Comparison of ENCODE assay signal across 19 cellular contexts in the genomic region with DNA sequence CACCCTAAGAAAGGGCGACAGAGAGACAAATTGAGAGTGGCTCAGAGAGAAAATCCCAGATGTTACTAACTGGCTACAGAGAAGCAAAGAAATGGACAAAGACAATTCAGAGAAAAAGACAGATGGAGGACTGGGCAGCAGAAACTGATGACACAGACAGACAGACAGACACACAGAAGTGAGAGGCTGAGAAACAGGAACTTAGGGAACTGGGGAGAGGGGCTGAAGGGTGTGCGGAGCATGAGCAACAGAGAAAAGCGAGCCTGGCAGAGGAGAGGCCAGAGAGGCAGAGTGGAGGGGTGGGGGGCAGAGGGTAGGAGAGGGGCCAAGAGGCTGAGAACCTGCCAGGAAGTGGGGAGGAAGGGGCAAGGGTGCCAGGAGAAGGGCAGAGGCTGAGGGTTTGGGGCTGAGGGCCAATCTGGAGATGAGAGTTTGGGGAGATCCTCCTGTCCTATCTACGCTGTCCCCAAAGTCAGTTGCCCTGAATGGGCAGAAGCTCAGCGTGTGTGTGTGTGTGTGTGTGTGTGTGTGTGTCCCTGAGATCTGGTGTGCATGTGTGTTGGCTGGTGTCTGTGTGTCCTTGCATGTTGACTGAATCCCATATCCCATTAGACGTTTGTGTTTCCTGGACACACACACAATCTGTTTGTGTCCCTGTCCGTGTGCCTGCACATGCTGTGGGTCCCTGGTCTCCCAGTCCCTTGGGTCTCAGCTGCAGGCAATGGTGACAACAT. TPM values are rescaled to one million over a fixed set of nuclear protein-coding genes. Genes with fewer than 3 reads are reported as not detected.
DNase-seq lines count a peak whose midpoint lies in the region; ATAC-seq lines count a peak whose summit lies in the region.
"Had no signal": no experiment of that assay in that cellular context is flagged by ENCODE, and none has a peak within 500 bp of the region (broad histone marks: within the 10 kb centered on the region; RNA-seq: fewer than 3 reads in every experiment).

No MANE protein-coding gene starts in this region.

- CTCF ChIA-PET in activated naive CD4-positive, alpha-beta T cell treated with anti-CD3 and anti-CD28 coated beads, Interleukin-2, amount 10 ng/mL, durations not matched to agents 7 days and 5 days (lab: Charles Lee) = interaction anchor here (0.6 to 1.0 kb wide), 7 partner anchors 9 to 99 kb away, joined by 3 to 4 read pairs (median 3); no protein-coding TSS in a partner anchor

- DNase-seq in activated naive CD4-positive, alpha-beta T cell treated with anti-CD3 and anti-CD28 coated beads, Interleukin-2, amount 10 ng/mL, durations not matched to agents 7 days and 5 days = no peak
- DNase-seq in activated naive CD4-positive, alpha-beta T cell treated with Interleukin-2 at 50 U/mL for 16 hours = no peak
- DNase-seq in T-helper 17 cell (no peak), NCI-H1417 treated with DMSO at 0.1 percent for 48 hours (lab: John Stamatoyannopoulos, UW) (no peak), globus pallidus (ENCODE audit: low spot score) (no peak), pons (ENCODE audit: low spot score) (no peak)
- no peak for DNase-seq in stimulated activated naive B cell treated with anti-CD40 and anti-IgM and Interleukin-4, amounts not matched to agents 10 μg/mL and 1 μg/mL and 100 μg/mL, for 72 hours
- DNase-seq: activated T-cell treated with anti-CD3 and anti-CD28 coated beads, Interleukin-2, amount 50 U/mL, for 48 hours; BE2C; dorsolateral prefrontal cortex; left ventricle myocardium superior; stimulated activated CD4-positive, alpha-beta T cell treated with anti-CD3 and anti-CD28 coated beads, Interleukin-1b, Interleukin-23, amount 100 ng/mL, for 48 hours; stimulated activated CD8-positive, alpha-beta memory T cell treated with anti-CD3 and anti-CD28 coated beads, Interleukin-4, amount 100 ng/mL, for 48 hours; upper lobe of right lung had no signal

- peak overlapping the region; percentile 34 for H3K27ac Mint-ChIP-seq in activated naive CD4-positive, alpha-beta T cell treated with anti-CD3 and anti-CD28 coated beads, Interleukin-2, amount 10 ng/mL, durations not matched to agents 7 days and 5 days
- H3K27ac Mint-ChIP-seq in IgD-negative memory B cell (peak overlapping the region; percentile 6 to 98 (median 12)), T-helper 17 cell (peak overlapping the region; percentile 95)
- H3K27ac Mint-ChIP-seq in stimulated activated naive B cell treated with anti-CD40 and anti-IgM and Interleukin-4, amounts not matched to agents 10 μg/mL and 1 μg/mL and 100 μg/mL, for 72 hours = peak overlapping the region; percentile 73
- H3K27ac Mint-ChIP-seq: brain had no signal

- no peaks in the 10 kb centered on the region for H3K9me3 Mint-ChIP-seq in activated naive CD4-positive, alpha-beta T cell treated with anti-CD3 and anti-CD28 coated beads, Interleukin-2, amount 10 ng/mL, durations not matched to agents 7 days and 5 days
- H3K9me3 Mint-ChIP-seq in IgD-negative memory B cell = no peaks in the 10 kb centered on the region
- H3K9me3 Mint-ChIP-seq in stimulated activated naive B cell treated with anti-CD40 and anti-IgM and Interleukin-4, amounts not matched to agents 10 μg/mL and 1 μg/mL and 100 μg/mL, for 72 hours = no peaks in the 10 kb centered on the region

- H3K9me3 ChIP-seq in T-helper 17 cell (ENCODE audit: control insufficient read depth, low read length, poor library complexity, severe bottlenecking) = no peaks in the 10 kb centered on the region
- H3K9me3 ChIP-seq: BE2C, right atrium auricular region, SJCRH30, upper lobe of right lung had no signal

- H3K36me3 Mint-ChIP-seq in activated naive CD4-positive, alpha-beta T cell treated with anti-CD3 and anti-CD28 coated beads, Interleukin-2, amount 10 ng/mL, durations not matched to agents 7 days and 5 days = no peaks in the 10 kb centered on the region
- H3K36me3 Mint-ChIP-seq in IgD-negative memory B cell = no peaks in the 10 kb centered on the region
- H3K36me3 Mint-ChIP-seq in T-helper 17 cell (ENCODE audit: low read depth) = peaks cover 4% of the 10 kb centered on the region
- no peaks in the 10 kb centered on the region for H3K36me3 Mint-ChIP-seq in stimulated activated naive B cell treated with anti-CD40 and anti-IgM and Interleukin-4, amounts not matched to agents 10 μg/mL and 1 μg/mL and 100 μg/mL, for 72 hours
- H3K36me3 Mint-ChIP-seq: brain had no signal

- peaks cover 85% of the 10 kb centered on the region for H3K27me3 Mint-ChIP-seq in activated naive CD4-positive, alpha-beta T cell treated with anti-CD3 and anti-CD28 coated beads, Interleukin-2, amount 10 ng/mL, durations not matched to agents 7 days and 5 days
- H3K27me3 Mint-ChIP-seq in IgD-negative memory B cell (peaks cover 16% of the 10 kb centered on the region), T-helper 17 cell (peaks cover 13% of the 10 kb centered on the region)
- peaks cover 5 to 7% of the 10 kb centered on the region in 2 donors for H3K27me3 Mint-ChIP-seq in stimulated activated naive B cell treated with anti-CD40 and anti-IgM and Interleukin-4, amounts not matched to agents 10 μg/mL and 1 μg/mL and 100 μg/mL, for 72 hours

- no peak for ATAC-seq in T-helper 17 cell
- ATAC-seq in stimulated activated naive B cell treated with anti-CD40 and anti-IgM and Interleukin-4, amounts not matched to agents 10 μg/mL and 1 μg/mL and 100 μg/mL, for 72 hours (replicated peaks) = peak; percentile 29

- H3K4me1 Mint-ChIP-seq in activated naive CD4-positive, alpha-beta T cell treated with anti-CD3 and anti-CD28 coated beads, Interleukin-2, amount 10 ng/mL, durations not matched to agents 7 days and 5 days = peaks cover 41% of the 10 kb centered on the region
- H3K4me1 Mint-ChIP-seq in IgD-negative memory B cell = peaks cover 29 to 49% (median 48%) of the 10 kb centered on the region in 3 donors
- peaks cover 42% of the 10 kb centered on the region for H3K4me1 Mint-ChIP-seq in T-helper 17 cell
- H3K4me1 Mint-ChIP-seq in stimulated activated naive B cell treated with anti-CD40 and anti-IgM and Interleukin-4, amounts not matched to agents 10 μg/mL and 1 μg/mL and 100 μg/mL, for 72 hours = peaks cover 57 to 86% of the 10 kb centered on the region in 2 donors

- no peak overlapping the region for H3K4me3 Mint-ChIP-seq in activated naive CD4-positive, alpha-beta T cell treated with anti-CD3 and anti-CD28 coated beads, Interleukin-2, amount 10 ng/mL, durations not matched to agents 7 days and 5 days
- H3K4me3 Mint-ChIP-seq in IgD-negative memory B cell (peak overlapping the region in 3 of 4 donors; percentile 15 to 32 (median 16)), T-helper 17 cell (peak overlapping the region; percentile 86)
- H3K4me3 Mint-ChIP-seq in stimulated activated naive B cell treated with anti-CD40 and anti-IgM and Interleukin-4, amounts not matched to agents 10 μg/mL and 1 μg/mL and 100 μg/mL, for 72 hours = peak overlapping the region; percentile 5 to 23

RNA-seq across cellular contexts. Expression of a gene that starts 5.6 kb away (rescaled TPM):
- not detected for polyA plus RNA-seq in IgD-negative memory B cell
- total RNA-seq in T-helper 17 cell = 1 to 10 TPM; 2.4 to 3.1 TPM
- total RNA-seq: left ventricle myocardium superior, right atrium auricular region, SJCRH30 had no signal

RNA-seq across cellular contexts. Expression of a gene that starts 25.3 kb away (rescaled TPM):
- 178 TPM for polyA plus RNA-seq in IgD-negative memory B cell
- total RNA-seq in T-helper 17 cell = 10 to 100 TPM; 90.1 to 98.3 TPM

RNA-seq across cellular contexts. Expression of a gene that starts 50.9 kb away (rescaled TPM):
- 203 TPM for polyA plus RNA-seq in IgD-negative memory B cell
- total RNA-seq in T-helper 17 cell = 100 to 1,000 TPM; 929 to 961 TPM

RNA-seq across cellular contexts. Expression of a gene that starts 56.8 kb away (rescaled TPM):
- 3,141 TPM for polyA plus RNA-seq in IgD-negative memory B cell
- total RNA-seq in T-helper 17 cell = 10 to 100 TPM in 1 of 2 donors, 1 to 10 TPM in 1; 1.6 to 27.3 TPM
- total RNA-seq: left ventricle myocardium superior had no signal
- polyA plus RNA-seq: neural cell had no signal

Comparison
In these comparisons a context has a peak if more than half of its experiments do, and no peak if none do; other contexts are left out.
1. H3K27ac Mint-ChIP-seq: peak in every context shown above with its lines; median percentile 95 in T-helper 17 cell; 73 in stimulated activated naive B cell treated with anti-CD40 and anti-IgM and Interleukin-4, amounts not matched to agents 10 μg/mL and 1 μg/mL and 100 μg/mL, for 72 hours; 34 in activated naive CD4-positive, alpha-beta T cell treated with anti-CD3 and anti-CD28 coated beads, Interleukin-2, amount 10 ng/mL, durations not matched to agents 7 days and 5 days; 12 in IgD-negative memory B cell.